In genomic region chr18:63887424-63887823, GRCh38 we compare ENCODE assay signal across 15 cellular contexts. TPM values are rescaled to one million over a fixed set of nuclear protein-coding genes. Genes with fewer than 3 reads are reported as not detected.
DNase-seq lines count a peak whose midpoint lies in the region; ATAC-seq and TF ChIP-seq lines count a peak whose summit lies in the region.
"Had no signal": no experiment of that assay in that cellular context is flagged by ENCODE, and none has a peak within 500 bp of the region (broad histone marks: within the 10 kb centered on the region; RNA-seq: fewer than 3 reads in every experiment).

Gene SERPINB2 (plus strand): TSS chr18:63887705. CDS start chr18:63891445, 3,740 bp downstream.

- no peak within 1 kb of the TSS for H3K4me3 ChIP-seq in GM06990 (replicated peaks; ENCODE audit: low read depth, low read length)
- H3K4me3 ChIP-seq in astrocyte of the spinal cord (ENCODE audit: low read depth, low read length) = no peak within 1 kb of the TSS
- H3K4me3 ChIP-seq in mononuclear cell (ENCODE audit: low read length) = no peak within 1 kb of the TSS

- in situ Hi-C loops in astrocyte of the spinal cord (cut with HindIII; ENCODE audit: low sequenced_read_pairs) = no loop called here

- ATAC-seq in HG03565 (IDR thresholded peaks at IDR 0.05; ENCODE audit: unreplicated experiment) = peak; percentile 30

- TF ChIP-seq CTCF in GM06990 (IDR thresholded peaks at IDR 0.05; ENCODE audit: insufficient read depth, low read length, poor library complexity, severe bottlenecking) (no peak), astrocyte of the spinal cord (IDR thresholded peaks at IDR 0.05; ENCODE audit: low read depth, low read length) (no peak)

- H3K4me1 ChIP-seq in mononuclear cell (ENCODE audit: insufficient read depth, low read length) = peaks cover 45% of the 10 kb centered on the region

- H3K27me3 ChIP-seq in GM06990 (replicated peaks; ENCODE audit: control insufficient read depth, insufficient read depth, low read length) = no peaks in the 10 kb centered on the region; the same call in 1 of the 2 replicates
- H3K27me3 ChIP-seq in mononuclear cell (ENCODE audit: insufficient read depth, low read length) = no peaks in the 10 kb centered on the region

- peak; percentile 45 for DNase-seq in GM06990 (ENCODE audit: extremely low read depth, insufficient read length)
- DNase-seq in astrocyte of the spinal cord (ENCODE audit: low read depth, low spot score) = peak; percentile 6
- no peak for DNase-seq in dedifferentiated amniotic fluid mesenchymal stem cell (ENCODE audit: extremely low spot score)
- no peak for DNase-seq in activated CD4-positive, CD25-positive, alpha-beta regulatory T cell (lab: John Stamatoyannopoulos, UW)
- DNase-seq in cerebellum (ENCODE audit: low spot score) = no peak
- DNase-seq: activated naive CD4-positive, alpha-beta T cell treated with anti-CD3 and anti-CD28 coated beads, Interleukin-2, amount 50 U/mL, for 16 hours; cortex of kidney; mesendoderm; NCI-H1048; NCI-H526 treated with DMSO at 0.1 percent for 48 hours; posterior cingulate gyrus; stimulated activated CD4-positive, alpha-beta T cell treated with anti-CD3 and anti-CD28 coated beads, Interleukin-2, amount 100 ng/mL, for 48 hours had no signal

- no peaks in the 10 kb centered on the region for H3K36me3 ChIP-seq in GM06990 (ENCODE audit: control insufficient read depth, insufficient read depth, low read length)

- no peaks in the 10 kb centered on the region for H3K9me3 ChIP-seq in mononuclear cell (ENCODE audit: low read depth, low read length)

RNA-seq across cellular contexts. Expression of gene SERPINB2, which starts in this region (rescaled TPM):
- total RNA-seq in mononuclear cell (143 TPM), cerebellum (not detected)
- total RNA-seq: SK-MEL-5 had no signal

Comparison
In these comparisons a context has a peak if more than half of its experiments do, and no peak if none do; other contexts are left out.
1. RNA of gene SERPINB2 (total RNA-seq): 143 TPM in mononuclear cell (single experiment); not detected in cerebellum (single experiment); every median in the first group is over 100 times any median in the second.
2. DNase-seq: peak in GM06990 (single experiment) and astrocyte of the spinal cord (single experiment); none in dedifferentiated amniotic fluid mesenchymal stem cell (single experiment), activated CD4-positive, CD25-positive, alpha-beta regulatory T cell (0 of 4) and cerebellum (single experiment).